ENCODE assay signal across 8 cellular contexts in genomic region chr6:35451354-35452185, GRCh38. TPM values are rescaled to one million over a fixed set of nuclear protein-coding genes. Genes with fewer than 3 reads are reported as not detected.
DNase-seq lines count a peak whose midpoint lies in the region; ATAC-seq and TF ChIP-seq lines count a peak whose summit lies in the region.

No MANE protein-coding gene starts in this region.

- TF ChIP-seq CTCF in kidney epithelial cell (IDR thresholded peaks at IDR 0.05; ENCODE audit: insufficient read depth, low read length, poor library complexity, severe bottlenecking) (no peak), testis (IDR thresholded peaks at IDR 0.05) (no peak)

- H3K4me1 Mint-ChIP-seq in activated T-cell treated with anti-CD3 and anti-CD28 coated beads, Interleukin-2, amount 50 U/mL, for 24 hours (ENCODE audit: low read depth) = peaks cover 43% of the 10 kb centered on the region
- peaks cover 54% of the 10 kb centered on the region for H3K4me1 Mint-ChIP-seq in activated T-helper 1 cell treated with anti-CD3 and anti-CD28 coated beads, Interleukin-12 subunit alpha, Interleukin-12 subunit beta, Interleukin-2, Interleukin-4 antibody, amounts not matched to agents 30 ng/mL and 10 ng/mL and 1 ng/mL, durations not matched to agents 14 hours and 24 hours and 36 hours (ENCODE audit: low read depth)

- ATAC-seq in HG03280 (IDR thresholded peaks at IDR 0.05; ENCODE audit: unreplicated experiment) (no peak), HG02678 (IDR thresholded peaks at IDR 0.05; ENCODE audit: unreplicated experiment) (no peak)

- no peak for DNase-seq in activated T-cell treated with anti-CD3 and anti-CD28 coated beads, Interleukin-2, amount 50 U/mL, for 24 hours
- DNase-seq in activated T-cell treated with anti-CD3 and anti-CD28 coated beads, Interleukin-2, amount 50 U/mL, for 48 hours = no peak
- DNase-seq in activated T-helper 1 cell treated with anti-CD3 and anti-CD28 coated beads, Interleukin-12 subunit alpha, Interleukin-12 subunit beta, Interleukin-2, Interleukin-4 antibody, amounts not matched to agents 30 ng/mL and 10 ng/mL and 1 ng/mL, durations not matched to agents 14 hours and 24 hours and 36 hours (ENCODE audit: low spot score) = no peak
- no peak for DNase-seq in kidney epithelial cell (ENCODE audit: low read depth)
- DNase-seq in testis = no peak
- DNase-seq in cerebellar nuclear complex (lab: John Stamatoyannopoulos, UW) = no peak

- H3K4me3 ChIP-seq in kidney epithelial cell (ENCODE audit: low read depth, low read length) (peak overlapping the region; percentile 68), testis (peak overlapping the region; percentile 61 to 67)

- H3K27ac Mint-ChIP-seq in activated T-cell treated with anti-CD3 and anti-CD28 coated beads, Interleukin-2, amount 50 U/mL, for 24 hours = peak overlapping the region; percentile 73
- peak overlapping the region; percentile 29 for H3K27ac Mint-ChIP-seq in activated T-helper 1 cell treated with anti-CD3 and anti-CD28 coated beads, Interleukin-12 subunit alpha, Interleukin-12 subunit beta, Interleukin-2, Interleukin-4 antibody, amounts not matched to agents 30 ng/mL and 10 ng/mL and 1 ng/mL, durations not matched to agents 14 hours and 24 hours and 36 hours

- 11 to 14% methylated on average over 20 of the region's 20 CpGs for WGBS in testis, 2 donors

- intact Hi-C loops in activated T-helper 1 cell treated with anti-CD3 and anti-CD28 coated beads, Interleukin-12 subunit alpha, Interleukin-12 subunit beta, Interleukin-2, Interleukin-4 antibody, amounts not matched to agents 30 ng/mL and 10 ng/mL and 1 ng/mL, durations not matched to agents 14 hours and 24 hours and 36 hours (cut with micrococcal nuclease) = loop anchor here (1.0 kb wide), 5 partner anchors 17 to 192 kb away; partner anchors contain the start of genes RPL10A and ZNF76
- intact Hi-C loops in testis (cut with DNase I; ENCODE audit: low total_unique reads) = loop anchor here (5.0 kb wide), 1 partner anchor 94 kb away; no protein-coding TSS in a partner anchor

- H3K4me1 ChIP-seq in testis = peaks cover 14% of the 10 kb centered on the region

- H3K4me3 Mint-ChIP-seq in activated T-cell treated with anti-CD3 and anti-CD28 coated beads, Interleukin-2, amount 50 U/mL, for 24 hours = peak overlapping the region; percentile 83
- H3K4me3 Mint-ChIP-seq in activated T-helper 1 cell treated with anti-CD3 and anti-CD28 coated beads, Interleukin-12 subunit alpha, Interleukin-12 subunit beta, Interleukin-2, Interleukin-4 antibody, amounts not matched to agents 30 ng/mL and 10 ng/mL and 1 ng/mL, durations not matched to agents 14 hours and 24 hours and 36 hours = peak overlapping the region; percentile 85

- H3K9me3 ChIP-seq in testis = no peaks in the 10 kb centered on the region

- no peak for TF ChIP-seq POLR2A in testis (IDR thresholded peaks at IDR 0.05)

- peak overlapping the region in 1 of 2 donors; percentile 74 for H3K27ac ChIP-seq in testis

- no peaks in the 10 kb centered on the region for H3K27me3 ChIP-seq in kidney epithelial cell (ENCODE audit: control insufficient read depth, insufficient read depth, low read length)
- H3K27me3 ChIP-seq in testis = no peaks in the 10 kb centered on the region

- H3K27me3 Mint-ChIP-seq in activated T-cell treated with anti-CD3 and anti-CD28 coated beads, Interleukin-2, amount 50 U/mL, for 24 hours = no peaks in the 10 kb centered on the region
- H3K27me3 Mint-ChIP-seq in activated T-helper 1 cell treated with anti-CD3 and anti-CD28 coated beads, Interleukin-12 subunit alpha, Interleukin-12 subunit beta, Interleukin-2, Interleukin-4 antibody, amounts not matched to agents 30 ng/mL and 10 ng/mL and 1 ng/mL, durations not matched to agents 14 hours and 24 hours and 36 hours (ENCODE audit: insufficient read depth) = no peaks in the 10 kb centered on the region

- H3K9me3 Mint-ChIP-seq in activated T-cell treated with anti-CD3 and anti-CD28 coated beads, Interleukin-2, amount 50 U/mL, for 24 hours = no peaks in the 10 kb centered on the region
- no peaks in the 10 kb centered on the region for H3K9me3 Mint-ChIP-seq in activated T-helper 1 cell treated with anti-CD3 and anti-CD28 coated beads, Interleukin-12 subunit alpha, Interleukin-12 subunit beta, Interleukin-2, Interleukin-4 antibody, amounts not matched to agents 30 ng/mL and 10 ng/mL and 1 ng/mL, durations not matched to agents 14 hours and 24 hours and 36 hours

- peaks cover 36% of the 10 kb centered on the region for H3K36me3 Mint-ChIP-seq in activated T-cell treated with anti-CD3 and anti-CD28 coated beads, Interleukin-2, amount 50 U/mL, for 24 hours (ENCODE audit: low read depth)
- H3K36me3 Mint-ChIP-seq in activated T-helper 1 cell treated with anti-CD3 and anti-CD28 coated beads, Interleukin-12 subunit alpha, Interleukin-12 subunit beta, Interleukin-2, Interleukin-4 antibody, amounts not matched to agents 30 ng/mL and 10 ng/mL and 1 ng/mL, durations not matched to agents 14 hours and 24 hours and 36 hours (ENCODE audit: low read depth) = peaks cover 11% of the 10 kb centered on the region

- no peaks in the 10 kb centered on the region for H3K36me3 ChIP-seq in kidney epithelial cell (ENCODE audit: control insufficient read depth, insufficient read depth, low read length)
- H3K36me3 ChIP-seq in testis (ENCODE audit: low read depth, missing control alignments) = no peaks in the 10 kb centered on the region

RNA-seq across cellular contexts. Expression of gene FANCE, which starts 0.6 kb away (rescaled TPM):
- 21.9 and 22.3 TPM in 2 replicates for total RNA-seq in activated T-helper 1 cell treated with anti-CD3 and anti-CD28 coated beads, Interleukin-12 subunit alpha, Interleukin-12 subunit beta, Interleukin-2, Interleukin-4 antibody, amounts not matched to agents 30 ng/mL and 10 ng/mL and 1 ng/mL, durations not matched to agents 14 hours and 24 hours and 36 hours
- total RNA-seq in kidney epithelial cell (5.8 and 6.6 TPM in 2 replicates), testis (10 to 100 TPM; 14.1 to 15.0 TPM)
- polyA plus RNA-seq in testis (ENCODE audit: insufficient read depth, low read depth, low replicate concordance) = 18.0 TPM

RNA-seq across cellular contexts. Expression of gene RPL10A, which starts 16.6 kb away (rescaled TPM):
- total RNA-seq in activated T-helper 1 cell treated with anti-CD3 and anti-CD28 coated beads, Interleukin-12 subunit alpha, Interleukin-12 subunit beta, Interleukin-2, Interleukin-4 antibody, amounts not matched to agents 30 ng/mL and 10 ng/mL and 1 ng/mL, durations not matched to agents 14 hours and 24 hours and 36 hours = 1,580 and 1,584 TPM in 2 replicates
- total RNA-seq in kidney epithelial cell (1,851 and 1,876 TPM in 2 replicates), testis (100 to 1,000 TPM; 305 to 538 TPM)
- 768 TPM for polyA plus RNA-seq in testis (ENCODE audit: insufficient read depth, low read depth, low replicate concordance)

RNA-seq across cellular contexts. Expression of gene TEAD3, which starts 45.3 kb away (rescaled TPM):
- total RNA-seq in activated T-helper 1 cell treated with anti-CD3 and anti-CD28 coated beads, Interleukin-12 subunit alpha, Interleukin-12 subunit beta, Interleukin-2, Interleukin-4 antibody, amounts not matched to agents 30 ng/mL and 10 ng/mL and 1 ng/mL, durations not matched to agents 14 hours and 24 hours and 36 hours = 1.5 and 2.0 TPM in 2 replicates
- total RNA-seq in kidney epithelial cell = 18.1 and 23.8 TPM in 2 replicates
- total RNA-seq in testis = 10 to 100 TPM; 10.6 to 17.8 TPM
- 16.2 TPM for polyA plus RNA-seq in testis (ENCODE audit: insufficient read depth, low read depth, low replicate concordance)
